8 cellular contexts compared by ENCODE assay signal in the genomic region with DNA sequence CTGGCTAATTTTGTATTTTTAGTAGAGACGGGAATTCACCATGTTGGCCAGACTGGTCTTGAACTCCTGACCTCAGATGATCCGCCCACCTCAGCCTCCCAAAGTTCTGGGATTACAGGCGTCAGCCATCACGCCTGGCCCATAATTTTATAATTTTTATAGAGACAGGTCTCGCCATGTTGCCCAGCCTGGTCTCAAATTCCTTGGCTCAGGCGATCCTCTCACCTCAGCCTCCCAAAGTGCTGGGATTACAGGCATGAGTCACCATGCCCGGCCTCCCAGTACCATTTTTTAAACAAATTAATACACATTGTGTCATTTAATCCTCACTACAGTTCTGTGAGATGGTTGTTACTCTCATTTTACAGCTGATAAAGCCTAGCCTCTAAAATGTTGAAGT. TPM values are rescaled to one million over a fixed set of nuclear protein-coding genes. Genes with fewer than 3 reads are reported as not detected.
DNase-seq lines count a peak whose midpoint lies in the region; ATAC-seq, FAIRE-seq and TF ChIP-seq lines count a peak whose summit lies in the region.
"Not testable (repeated sequence)": the region's sequence is repeated elsewhere in the genome, so short reads cannot be mapped to it uniquely, and the experiment has no call there.

No MANE protein-coding gene starts in this region.

- H3K4me1 Mint-ChIP-seq in nephron = peaks cover 32% of the 10 kb centered on the region

- not testable (repeated sequence) for BruUV-seq in HCT116 (replicated peaks; lab: Mats Ljungman, UMichigan); GM12878 (replicated peaks; lab: Mats Ljungman, UMichigan)

- TF ChIP-seq CTCF in HCT116 (IDR thresholded peaks at IDR 0.05 in 2 of 3, conservative IDR thresholded peaks at IDR 0.05 in 1 of 3; ENCODE audit: borderline replicate concordance in 1 of 3, insufficient read depth in 1 of 3, low read depth in 2 of 3, low read length in 2 of 3); GM12878 (IDR thresholded peaks at IDR 0.05 in 2 of 3, conservative IDR thresholded peaks at IDR 0.05 in 1 of 3; ENCODE audit: control insufficient read depth in 2 of 3, extremely low read depth in 1 of 3, insufficient read depth in 1 of 3, low read depth in 3 of 3, low read length in 3 of 3); nephron (IDR thresholded peaks at IDR 0.05; ENCODE audit: unreplicated experiment in 3 of 3); suprapubic skin (IDR thresholded peaks at IDR 0.05): not testable (repeated sequence)

- peaks cover 0 to 37% (median 19%) of the 10 kb centered on the region in 11 experiments; a peak in 12 of 22 replicates for H3K36me3 ChIP-seq in BLaER1 treated with 17β-estradiol and CSF1 and Interleukin-3, amounts not matched to agents 10 nM and 100 nM
- not testable (repeated sequence) for H3K36me3 ChIP-seq in HCT116 (ENCODE audit: control insufficient read depth in 1 of 2, insufficient read depth in 2 of 2, low read length in 2 of 2); MG63; SK-N-MC (ENCODE audit: insufficient read depth, low read length); GM12878 (ENCODE audit: control insufficient read depth in 2 of 2, insufficient read depth in 2 of 2, low read length in 1 of 2); suprapubic skin

- not testable (repeated sequence) for DNase-seq in HCT116 (ENCODE audit: low read depth, low spot score); SK-N-MC (ENCODE audit: low read depth, low spot score); GM12878 (ENCODE audit: low read depth, low spot score); suprapubic skin (ENCODE audit: low spot score in 2 of 2)
- peak; percentile 83 for DNase-seq in MG63

- FAIRE-seq in GM12878 (lab: Jason Lieb, UNC) = not testable (repeated sequence)

- not testable (repeated sequence) for H3K27ac ChIP-seq in BLaER1 treated with 17β-estradiol and CSF1 and Interleukin-3, amounts not matched to agents 10 nM and 100 nM
- H3K27ac ChIP-seq in HCT116 (ENCODE audit: low read depth, low read length) (peak overlapping the region; percentile 10; the same call in 1 of the 2 replicates), SK-N-MC (0 out of 2 replicates have a peak overlapping the region, but pooled peaks have one; percentile 17), GM12878 (ENCODE audit: control insufficient read depth, insufficient read depth) (peak overlapping the region; percentile 43; the same call in 1 of the 2 replicates), suprapubic skin (peak overlapping the region; percentile 25)

- H3K9ac ChIP-seq in BLaER1 treated with 17β-estradiol and CSF1 and Interleukin-3, amounts not matched to agents 10 nM and 100 nM; SK-N-MC (ENCODE audit: insufficient read length); GM12878 (ENCODE audit: control insufficient read depth, insufficient read depth, low read length): not testable (repeated sequence)
- 0 out of 2 replicates have a peak overlapping the region, but pooled peaks have one; percentile 1 for H3K9ac ChIP-seq in HCT116 (ENCODE audit: low read length)

- not testable (repeated sequence) for TF ChIP-seq EP300 in GM12878 (IDR thresholded peaks at IDR 0.05; ENCODE audit: borderline replicate concordance in 1 of 2, control insufficient read depth in 1 of 2, low read depth in 2 of 2, low read length in 2 of 2); suprapubic skin (IDR thresholded peaks at IDR 0.05)

- not testable (repeated sequence) for H3K9me3 ChIP-seq in BLaER1 treated with 17β-estradiol and CSF1 and Interleukin-3, amounts not matched to agents 10 nM and 100 nM (replicated peaks in 1 of 11); HCT116 (ENCODE audit: control insufficient read depth in 1 of 2, insufficient read depth in 1 of 2, low read depth in 1 of 2, low read length in 2 of 2); MG63; SK-N-MC (ENCODE audit: low read depth, low read length); GM12878 (replicated peaks; ENCODE audit: control insufficient read depth, insufficient read depth, low read length); suprapubic skin

- peak overlapping the region; percentile 70 to 89 (median 85) for H3K27ac Mint-ChIP-seq in nephron

- WGBS in GM12878 (ENCODE audit: insufficient coverage, insufficient replicate concordance, low lambda C conversion rate, missing lambda C conversion rate) = 85% methylated on average over 7 of the region's 7 CpGs
- 63% methylated on average over 7 of the region's 7 CpGs for WGBS in suprapubic skin

- not testable (repeated sequence) for TF ChIP-seq POLR2A in HCT116 (IDR thresholded peaks at IDR 0.05; ENCODE audit: borderline replicate concordance, extremely low read depth, insufficient read depth, insufficient read length); GM12878 (IDR thresholded peaks at IDR 0.05; ENCODE audit: low read depth, low read length); suprapubic skin (IDR thresholded peaks at IDR 0.05)

- H3K4me3 Mint-ChIP-seq in nephron = peak overlapping the region; percentile 8 to 60 (median 11)

- TF ChIP-seq RAD21 in HCT116 (IDR thresholded peaks at IDR 0.05; ENCODE audit: low read depth); GM12878 (IDR thresholded peaks at IDR 0.05; ENCODE audit: insufficient read depth, low read depth, low read length): not testable (repeated sequence)

- CTCF ChIA-PET in HCT116 (lab: Charles Lee) (interaction anchor here (1.3 kb wide), 1 partner anchor 14 kb away, joined by 3 read pairs; no protein-coding TSS in a partner anchor), GM12878 (lab: Yijun Ruan, JAX) (interaction anchor here (0.7 to 2.6 kb wide), 4 partner anchors 14 to 125 kb away, joined by 3 to 22 read pairs (median 6); no protein-coding TSS in a partner anchor)

- not testable (repeated sequence) for H2AFZ ChIP-seq in HCT116 (ENCODE audit: low read depth, low read length, poor library complexity, severe bottlenecking); GM12878 (ENCODE audit: control insufficient read depth, low read depth, low read length)

- ATAC-seq in HCT116, GM12878: not testable (repeated sequence)
- peak; percentile 6 for ATAC-seq in esophagus mucosa

- not testable (repeated sequence) for H3K4me3 ChIP-seq in BLaER1 treated with 17β-estradiol and CSF1 and Interleukin-3, amounts not matched to agents 10 nM and 100 nM; HCT116 (replicated peaks in 1 of 2; ENCODE audit: low read depth in 1 of 2, low read length in 2 of 2); MG63; SK-N-MC; suprapubic skin
- H3K4me3 ChIP-seq in GM12878 = peak overlapping the region; percentile 26; the same call in 1 of the 2 replicates

- peaks cover 72% of the 10 kb centered on the region for H3K79me2 ChIP-seq in HCT116 (ENCODE audit: insufficient read depth, low read length)
- peaks cover 32% of the 10 kb centered on the region for H3K79me2 ChIP-seq in GM12878 (ENCODE audit: control insufficient read depth, insufficient read depth, low read length)

- H3K4me2 ChIP-seq in BLaER1 treated with 17β-estradiol and CSF1 and Interleukin-3, amounts not matched to agents 10 nM and 100 nM = peak overlapping the region in 8 of 11 experiments; percentile 0 to 45 (median 21); a peak in 4 of 22 replicates
- H3K4me2 ChIP-seq in HCT116 (ENCODE audit: low read length) = peak overlapping the region; percentile 44
- H3K4me2 ChIP-seq in GM12878 (ENCODE audit: control insufficient read depth, insufficient read depth) = peak overlapping the region; percentile 54

- POLR2A ChIA-PET in HCT116 (lab: Charles Lee) (interaction anchor here (0.6 to 0.9 kb wide), 2 partner anchors 132 to 218 kb away, joined by 3 to 4 read pairs; a partner anchor contains a TSS), GM12878 (lab: Charles Lee) (interaction anchor here (1.2 to 1.5 kb wide), 2 partner anchors 10 to 29 kb away, joined by 3 to 4 read pairs; no protein-coding TSS in a partner anchor)

- H3K36me3 Mint-ChIP-seq in nephron (ENCODE audit: low read depth) = peaks cover 30% of the 10 kb centered on the region

- H3K27me3 ChIP-seq in BLaER1 treated with 17β-estradiol and CSF1 and Interleukin-3, amounts not matched to agents 10 nM and 100 nM; HCT116 (ENCODE audit: insufficient read depth, low read length); MG63; GM12878 (replicated peaks in 1 of 2; ENCODE audit: control insufficient read depth in 2 of 2, insufficient read depth in 2 of 2, low read length in 1 of 2); suprapubic skin: not testable (repeated sequence)

- not testable (repeated sequence) for H3K27me3 Mint-ChIP-seq in nephron (ENCODE audit: low read depth)

- not testable (repeated sequence) for H3K9me3 Mint-ChIP-seq in nephron

- peaks cover 47 to 68% (median 60%) of the 10 kb centered on the region in 10 experiments for H3K4me1 ChIP-seq in BLaER1 treated with 17β-estradiol and CSF1 and Interleukin-3, amounts not matched to agents 10 nM and 100 nM
- peaks cover 35 to 55% of the 10 kb centered on the region in 2 experiments for H3K4me1 ChIP-seq in HCT116 (ENCODE audit: control insufficient read depth in 1 of 2, insufficient read depth in 2 of 2, low read length in 2 of 2)
- not testable (repeated sequence) for H3K4me1 ChIP-seq in GM12878 (ENCODE audit: control insufficient read depth, insufficient read depth, low read length)
- H3K4me1 ChIP-seq in suprapubic skin = peaks cover 37% of the 10 kb centered on the region

- RAD21 ChIA-PET in HCT116 (lab: Charles Lee; ENCODE audit: low non-redundant PET in 1 of 2, low total read pairs in 2 of 2, uncharacterized antibody in 2 of 2, unreplicated experiment in 2 of 2) = not testable (repeated sequence)
- RAD21 ChIA-PET in GM12878 (lab: Charles Lee; ENCODE audit: unreplicated experiment) = interaction anchor here (1.3 to 2.3 kb wide), 2 partner anchors 14 to 125 kb away, joined by 5 to 6 read pairs; no protein-coding TSS in a partner anchor

- in situ Hi-C loops in GM12878 (cut with MboI) = not testable (repeated sequence)

- intact Hi-C loops in HCT116 (cut with micrococcal nuclease); GM12878 (cut with micrococcal nuclease; ENCODE audit: unreplicated experiment): not testable (repeated sequence)

- peaks cover 0 to 28% (median 4%) of the 10 kb centered on the region in 11 experiments; a peak in 7 of 22 replicates for H4K20me1 ChIP-seq in BLaER1 treated with 17β-estradiol and CSF1 and Interleukin-3, amounts not matched to agents 10 nM and 100 nM
- H4K20me1 ChIP-seq in HCT116 (ENCODE audit: insufficient read depth); GM12878 (ENCODE audit: control insufficient read depth, insufficient read depth): not testable (repeated sequence)

- H3K9me2 ChIP-seq in HCT116 (ENCODE audit: insufficient read depth) = not testable (repeated sequence)

- SMC1A ChIA-PET in GM12878 (lab: Charles Lee; ENCODE audit: uncharacterized antibody, unreplicated experiment) = interaction anchor here (0.5 to 1.6 kb wide), 4 partner anchors 8 to 503 kb away, joined by 3 to 4 read pairs (median 3); no protein-coding TSS in a partner anchor

RNA-seq across cellular contexts. Expression of a gene that starts 3.9 kb away (rescaled TPM):
- total RNA-seq in HCT116 (2021; ENCODE audit: unreplicated experiment) (36.0 TPM), GM12878 (2014; rRNA removed) (10.1 and 10.4 TPM in 2 replicates), GM12878 (2014; rRNA removed; fragmentation: Illumina TruSeq; extraction: Trizol) (12.4 and 13.1 TPM in 2 replicates), GM12878 (2021) (25.4 and 28.7 TPM in 2 replicates), esophagus mucosa (56.3 TPM), suprapubic skin (10 to 100 TPM; 29.0 to 64.2 (median 47.5) TPM)
- polyA plus RNA-seq in HCT116 (2012) = 16.4 and 21.8 TPM in 2 replicates
- 0.07 and 6.9 TPM in 2 replicates for total RNA-seq in MG63 (2014; rRNA removed; shearing (Covaris generic); ENCODE audit: low replicate concordance)
- total RNA-seq in GM12878 (2013; cell fraction: nucleolus; rRNA removed) = 25.2 and 26.3 TPM in 2 replicates
- polyA plus RNA-seq in GM12878 (2011; ENCODE audit: low read depth) = 9.2 TPM
- polyA plus RNA-seq in GM12878 (2011; rRNA removed) (9.1 and 10.4 TPM in 2 replicates), GM12878 (2014; fragmentation: Illumina TruSeq; extraction: Trizol) (34.2 and 37.7 TPM in 2 replicates), GM12878 (2014; fragmentation: Nextera tagmentation; extraction: Ambion mirVana) (1 to 10 TPM; 8.9 to 9.3 TPM), GM12878 (2014; rRNA removed) (12.5 and 12.9 TPM in 2 replicates), GM12878 (2016; fragmentation: Nextera tagmentation; extraction: Ambion mirVana) (10 to 100 TPM; 16.9 to 19.0 TPM)
- 9.5 and 16.4 TPM in 2 replicates for polyA plus RNA-seq in GM12878 (2011; cell fraction: cytosol; rRNA removed)
- 5.5 and 9.3 TPM in 2 replicates for polyA plus RNA-seq in GM12878 (2011; cell fraction: nucleus; rRNA removed)
- 11.5 and 13.2 TPM in 2 replicates for polyA plus RNA-seq in GM12878 (2012)
- 10.5 and 13.9 TPM in 2 replicates for polyA minus RNA-seq in GM12878 (2011; rRNA and poly(A)+ RNA removed)
- polyA minus RNA-seq in GM12878 (2011; cell fraction: cytosol; rRNA and poly(A)+ RNA removed) = 6.4 and 7.0 TPM in 2 replicates
- 3.9 and 5.2 TPM in 2 replicates for polyA minus RNA-seq in GM12878 (2011; cell fraction: nucleus; rRNA and poly(A)+ RNA removed)

RNA-seq across cellular contexts. Expression of a gene that starts 44.6 kb away (rescaled TPM):
- 23.8 TPM for total RNA-seq in HCT116 (2021; ENCODE audit: unreplicated experiment)
- polyA plus RNA-seq in HCT116 (2012) = 25.2 and 30.3 TPM in 2 replicates
- total RNA-seq in MG63 (2014; rRNA removed; shearing (Covaris generic); ENCODE audit: low replicate concordance) = 21.1 and 30.0 TPM in 2 replicates
- total RNA-seq in GM12878 (2013; cell fraction: nucleolus; rRNA removed) = 9.5 and 11.8 TPM in 2 replicates
- 24.1 and 24.9 TPM in 2 replicates for total RNA-seq in GM12878 (2014; rRNA removed)
- 21.2 and 23.9 TPM in 2 replicates for total RNA-seq in GM12878 (2014; rRNA removed; fragmentation: Illumina TruSeq; extraction: Trizol)
- 19.3 and 21.9 TPM in 2 replicates for total RNA-seq in GM12878 (2021)
- polyA plus RNA-seq in GM12878 (2011; ENCODE audit: low read depth) = 14.2 TPM
- 42.2 and 45.7 TPM in 2 replicates for polyA plus RNA-seq in GM12878 (2011; rRNA removed)
- polyA plus RNA-seq in GM12878 (2011; cell fraction: cytosol; rRNA removed) = 58.9 and 63.9 TPM in 2 replicates
- polyA plus RNA-seq in GM12878 (2011; cell fraction: nucleus; rRNA removed) = 44.0 and 46.6 TPM in 2 replicates
- 15.1 and 20.4 TPM in 2 replicates for polyA plus RNA-seq in GM12878 (2012)
- polyA plus RNA-seq in GM12878 (2014; fragmentation: Illumina TruSeq; extraction: Trizol) = 28.1 and 33.5 TPM in 2 replicates
- 10 to 100 TPM; 31.3 to 33.3 TPM for polyA plus RNA-seq in GM12878 (2014; fragmentation: Nextera tagmentation; extraction: Ambion mirVana)
- polyA plus RNA-seq in GM12878 (2014; rRNA removed) = 20.9 and 22.1 TPM in 2 replicates
- 10 to 100 TPM; 23.1 to 25.7 TPM for polyA plus RNA-seq in GM12878 (2016; fragmentation: Nextera tagmentation; extraction: Ambion mirVana)
- 132 and 144 TPM in 2 replicates for polyA minus RNA-seq in GM12878 (2011; rRNA and poly(A)+ RNA removed)
- polyA minus RNA-seq in GM12878 (2011; cell fraction: cytosol; rRNA and poly(A)+ RNA removed) = 21.4 and 21.5 TPM in 2 replicates
- 8.7 and 12.5 TPM in 2 replicates for polyA minus RNA-seq in GM12878 (2011; cell fraction: nucleus; rRNA and poly(A)+ RNA removed)
- total RNA-seq in esophagus mucosa = 15.5 TPM
- total RNA-seq in suprapubic skin = 10 to 100 TPM in 3 of 4 donors, 1 to 10 TPM in 1; 9.0 to 17.3 (median 12.4) TPM
